ENCODE assay signal across 26 cellular contexts in the genomic region with DNA sequence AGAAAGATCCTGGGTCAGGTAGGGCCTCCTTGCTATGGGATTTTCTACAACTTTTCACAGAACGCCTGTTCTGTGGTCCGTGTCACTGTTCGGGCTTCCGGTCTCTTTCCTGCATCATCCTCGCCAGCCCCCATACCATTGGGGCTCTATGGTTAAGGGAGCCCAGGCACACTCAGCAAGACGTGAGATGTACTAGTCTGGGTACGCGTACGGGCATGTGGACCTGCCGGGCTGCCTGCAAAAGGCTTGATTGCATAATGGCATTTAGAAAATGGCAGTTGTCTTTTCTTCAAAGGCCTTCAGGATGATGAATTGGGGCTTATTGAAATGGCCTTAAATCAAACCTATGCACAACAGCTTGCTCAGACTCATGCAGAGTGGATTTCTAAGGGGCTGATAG.
"Had no signal": no experiment of that assay in that cellular context is flagged by ENCODE, and none has a peak within 500 bp of the region (broad histone marks: within the 10 kb centered on the region; RNA-seq: fewer than 3 reads in every experiment).

No MANE protein-coding gene starts in this region.

- H3K27ac ChIP-seq: coronary artery, gastroesophageal sphincter, heart left ventricle, hepatocyte, neutrophil, parathyroid adenoma, stomach, tibial artery, upper lobe of right lung, uterus had no signal

- H3K9me3 ChIP-seq: gastroesophageal sphincter, heart left ventricle, mucosa of descending colon, neutrophil, stomach, tibial artery, upper lobe of right lung, uterus had no signal

- H3K36me3 ChIP-seq: gastroesophageal sphincter, heart left ventricle, neutrophil, stomach, tibial artery, upper lobe of right lung, uterus had no signal

- ATAC-seq: effector memory CD8-positive, alpha-beta T cell; gastroesophageal sphincter; heart left ventricle; left lobe of liver; mucosa of descending colon; natural killer cell treated with Interleukin-12 subunit alpha and Interleukin-12 subunit beta and Interleukin-15 and Interleukin-18, amount 100 ng/mL, for 72 hours; sciatic nerve; stimulated activated effector memory CD8-positive, alpha-beta T cell treated with anti-CD3 and anti-CD28 coated beads, Interleukin-12 subunit alpha, Interleukin-12 subunit beta, amount 100 ng/mL, for 72 hours; upper lobe of right lung had no signal

- DNase-seq: effector memory CD8-positive, alpha-beta T cell; foreskin fibroblast; heart left ventricle; kidney; mesenchymal stem cell; mucosa of descending colon; naive B cell; stimulated activated CD4-positive, alpha-beta T cell treated with anti-CD3 and anti-CD28 coated beads, Interleukin-12 subunit alpha, Interleukin-12 subunit beta, amount 100 ng/mL, for 4 hours; stimulated activated CD4-positive, alpha-beta T cell treated with anti-CD3 and anti-CD28 coated beads, Interleukin-2, amount 100 ng/mL, for 24 hours; stimulated activated CD4-positive, alpha-beta T cell treated with anti-CD3 and anti-CD28 coated beads, Interleukin-4, amount 100 ng/mL, for 24 hours; stimulated activated naive CD4-positive, alpha-beta T cell treated with Interleukin-2 at 50 U/mL for 16 hours; stomach; tibial artery; upper lobe of right lung; uterus had no signal

- H3K4me1 ChIP-seq: gastroesophageal sphincter, parathyroid adenoma, stomach, tibial artery, upper lobe of right lung, uterus had no signal

- H3K4me3 ChIP-seq: coronary artery, gastroesophageal sphincter, heart left ventricle, hepatocyte, lung, mucosa of descending colon, smooth muscle cell, stomach, tibial artery, upper lobe of right lung, uterus had no signal

- H3K27me3 ChIP-seq: gastroesophageal sphincter, heart left ventricle, hepatocyte, neutrophil, tibial artery, upper lobe of right lung, uterus had no signal
